Comparison of ENCODE assay signal across 22 cellular contexts in genomic region chr13:43934273-43934672, GRCh38. TPM values are rescaled to one million over a fixed set of nuclear protein-coding genes. Genes with fewer than 3 reads are reported as not detected.
DNase-seq lines count a peak whose midpoint lies in the region; ATAC-seq, FAIRE-seq and TF ChIP-seq lines count a peak whose summit lies in the region.
"Had no signal": no experiment of that assay in that cellular context is flagged by ENCODE, and none has a peak within 500 bp of the region (broad histone marks: within the 10 kb centered on the region; RNA-seq: fewer than 3 reads in every experiment).

No MANE protein-coding gene starts in this region.

- no peak overlapping the region for H2AFZ ChIP-seq in IMR-90 (replicated peaks; ENCODE audit: low read length, poor library complexity)
- no peak overlapping the region for H2AFZ ChIP-seq in astrocyte (ENCODE audit: low read depth, low read length)

- no peak overlapping the region for H3K27ac ChIP-seq in IMR-90 (ENCODE audit: insufficient read depth, low read length)
- H3K27ac ChIP-seq in astrocyte (ENCODE audit: low read depth, low read length): no peak overlapping the region
- no peak overlapping the region for H3K27ac ChIP-seq in foreskin keratinocyte

- FAIRE-seq in astrocyte (lab: Jason Lieb, UNC): no peak
- FAIRE-seq: A204.1, G401.6, GM12892, GM18507, H1 had no signal

- no peak for TF ChIP-seq POLR2A in IMR-90 (IDR thresholded peaks at IDR 0.05; ENCODE audit: low read depth, low read length)

- H3K79me2 ChIP-seq in astrocyte (ENCODE audit: insufficient read depth, low read length): no peaks in the 10 kb centered on the region

- intact Hi-C loops in IMR-90 (cut with micrococcal nuclease): loop anchor here (10.0 kb wide), 1 partner anchor 231 kb away; no protein-coding TSS in a partner anchor

- H3K27me3 ChIP-seq in IMR-90 (ENCODE audit: control insufficient read depth, insufficient read depth, low read length) (peaks cover 27% of the 10 kb centered on the region), astrocyte (ENCODE audit: insufficient read depth, low read length) (no peaks in the 10 kb centered on the region), foreskin keratinocyte (peaks cover 22% of the 10 kb centered on the region)
- H3K27me3 ChIP-seq: MG63 had no signal

- peaks cover 3% of the 10 kb centered on the region for H3K9me3 Mint-ChIP-seq in astrocyte (ENCODE audit: unreplicated experiment)

- H4K20me1 ChIP-seq in IMR-90 (ENCODE audit: insufficient read depth, low read length): no peaks in the 10 kb centered on the region
- H4K20me1 ChIP-seq in astrocyte (ENCODE audit: insufficient read depth, low read length): no peaks in the 10 kb centered on the region

- H3K9me1 ChIP-seq in IMR-90 (ENCODE audit: insufficient read depth, low read length): no peaks in the 10 kb centered on the region

- H4K91ac ChIP-seq in IMR-90 (ENCODE audit: insufficient read depth, low read depth, low read length): no peak overlapping the region

- H3K56ac ChIP-seq in IMR-90 (ENCODE audit: extremely low read depth, insufficient read depth, low read length): no peak overlapping the region

- no peak overlapping the region for H3K9ac ChIP-seq in IMR-90 (ENCODE audit: low read depth, low read length)
- H3K9ac ChIP-seq in astrocyte (ENCODE audit: low read length): no peak overlapping the region

- H3K36me3 ChIP-seq in IMR-90 (ENCODE audit: control insufficient read depth, insufficient read depth, low read length) (no peaks in the 10 kb centered on the region), astrocyte (ENCODE audit: insufficient read depth, low read length) (no peaks in the 10 kb centered on the region)
- H3K36me3 ChIP-seq: MG63 had no signal

- H3K4me1 Mint-ChIP-seq in astrocyte (ENCODE audit: low read depth, unreplicated experiment): peaks cover 10% of the 10 kb centered on the region
- H3K4me1 Mint-ChIP-seq: CD4-positive, CD25-positive, alpha-beta regulatory T cell had no signal

- DNase-seq in AG08395 (ENCODE audit: low spot score) (peak; percentile 20), IMR-90 (peak; percentile 29), astrocyte (ENCODE audit: low read depth) (peak; percentile 20), foreskin keratinocyte (peak in 1 of 2 donors; percentile 17), RPMI8226 (no peak), GM13976 (ENCODE audit: low spot score) (no peak)
- DNase-seq in activated CD4-positive, alpha-beta T cell treated with anti-CD3 and anti-CD28 coated beads, Interleukin-2, amount 50 U/mL, for 4 hours: no peak
- DNase-seq: CD4-positive, CD25-positive, alpha-beta regulatory T cell; MG63; NCI-H1417; NCI-H1694 treated with DMSO at 0.1 percent for 48 hours; NCI-H2081 treated with DMSO at 0.1 percent for 48 hours; NCI-H526; OCI-M1; SHP77 had no signal

- H3K4me2 ChIP-seq in IMR-90 (ENCODE audit: low read depth, low read length) (no peak overlapping the region), astrocyte (ENCODE audit: low read length) (no peak overlapping the region)

- ATAC-seq in IMR-90 (ENCODE audit: low read depth): 0 out of 2 replicates have a peak, but pooled peaks have one; percentile 27
- peak; percentile 31 for ATAC-seq in foreskin keratinocyte
- no peak for ATAC-seq in GM18517 (IDR thresholded peaks at IDR 0.05; ENCODE audit: unreplicated experiment)

- H3K23ac ChIP-seq in IMR-90 (ENCODE audit: low read depth, low read length): no peak overlapping the region

- no TSS peak for BruUV-seq in IMR-90 (replicated peaks; lab: Mats Ljungman, UMichigan)

- dilution Hi-C loops in IMR-90 (cut with HindIII; ENCODE audit: low sequenced_read_pairs, unreplicated experiment): no loop called here

- no peaks in the 10 kb centered on the region for H3K36me3 Mint-ChIP-seq in astrocyte (ENCODE audit: low read depth, unreplicated experiment)
- H3K36me3 Mint-ChIP-seq: CD4-positive, CD25-positive, alpha-beta regulatory T cell; IgD-negative memory B cell had no signal

- H3K27me3 Mint-ChIP-seq in astrocyte (ENCODE audit: low read depth, unreplicated experiment): no peaks in the 10 kb centered on the region

- no peak overlapping the region for H3K4ac ChIP-seq in IMR-90 (ENCODE audit: low read depth, low read length)

- H2AK9ac ChIP-seq in IMR-90 (replicated peaks; ENCODE audit: low read depth, low read length, poor library complexity): no peak overlapping the region

- no peaks in the 10 kb centered on the region for H3K79me1 ChIP-seq in IMR-90 (ENCODE audit: low read depth in 1 of 2, low read length in 2 of 2)

- no peak for TF ChIP-seq RAD21 in IMR-90 (IDR thresholded peaks at IDR 0.05; ENCODE audit: low read length)

- in situ Hi-C loops in IMR-90 (cut with MboI; ENCODE audit: low sequenced_read_pairs) (no loop called here), GM13976 (cut with MboI; ENCODE audit: low sequenced_read_pairs, unreplicated experiment) (no loop called here)

- no peak overlapping the region for H2BK120ac ChIP-seq in IMR-90 (ENCODE audit: low read depth, low read length)

- no peak overlapping the region for H2BK20ac ChIP-seq in IMR-90 (ENCODE audit: low read depth, low read length)

- no peak overlapping the region for H3K4me3 ChIP-seq in IMR-90 (ENCODE audit: insufficient read depth, low read depth, low read length)
- H3K4me3 ChIP-seq in astrocyte (ENCODE audit: insufficient read depth, low read depth, low read length): no peak overlapping the region
- H3K4me3 ChIP-seq: MG63 had no signal

- H3K9me3 ChIP-seq in IMR-90 (ENCODE audit: control insufficient read depth, insufficient read depth, low read length) (peaks cover 4% of the 10 kb centered on the region; the same call in 1 of the 2 replicates), astrocyte (ENCODE audit: insufficient read depth, low read depth, low read length) (no peaks in the 10 kb centered on the region)

- H3K4me3 Mint-ChIP-seq in astrocyte (ENCODE audit: unreplicated experiment): no peak overlapping the region
- H3K4me3 Mint-ChIP-seq: CD4-positive, CD25-positive, alpha-beta regulatory T cell had no signal

- no peak overlapping the region for H3K18ac ChIP-seq in IMR-90 (ENCODE audit: low read depth, low read length)

- no peak overlapping the region for H3K27ac Mint-ChIP-seq in astrocyte (ENCODE audit: unreplicated experiment)
- H3K27ac Mint-ChIP-seq: CD4-positive, CD25-positive, alpha-beta regulatory T cell had no signal

- H4K8ac ChIP-seq in IMR-90 (ENCODE audit: low read depth in 2 of 2, low read length in 2 of 2): no peak overlapping the region

- H3K4me1 ChIP-seq in IMR-90 (ENCODE audit: control insufficient read depth, insufficient read depth, low read length) (no peaks in the 10 kb centered on the region), astrocyte (ENCODE audit: insufficient read depth, low read length) (no peaks in the 10 kb centered on the region), foreskin keratinocyte (no peaks in the 10 kb centered on the region)

- no peak overlapping the region for H2AK5ac ChIP-seq in IMR-90 (ENCODE audit: low read depth, low read length)

- no peak overlapping the region for H2BK5ac ChIP-seq in IMR-90 (ENCODE audit: low read depth, low read length, poor library complexity, severe bottlenecking)

- no peak overlapping the region for H4K5ac ChIP-seq in IMR-90 (ENCODE audit: low read depth, low read length)

- no peak for TF ChIP-seq CTCF in IMR-90 (conservative IDR thresholded peaks at IDR 0.05; ENCODE audit: low read depth, low read length)
- TF ChIP-seq CTCF in astrocyte (IDR thresholded peaks at IDR 0.05; ENCODE audit: insufficient read depth, low read depth, low read length): no peak
- no peak for TF ChIP-seq CTCF in foreskin keratinocyte (conservative IDR thresholded peaks at IDR 0.05)
- TF ChIP-seq CTCF in GM13976 (IDR thresholded peaks at IDR 0.05; ENCODE audit: borderline replicate concordance, control extremely low read depth, extremely low read depth, insufficient read depth, missing control alignments): no peak

- POLR2A ChIA-PET in IMR-90 (lab: Charles Lee; ENCODE audit: unreplicated experiment): no interaction called here

- no peak overlapping the region for H3K14ac ChIP-seq in IMR-90 (replicated peaks; ENCODE audit: low read depth, low read length)

- CTCF ChIA-PET in IMR-90 (lab: Yijun Ruan, JAX): no interaction called here

- no peak overlapping the region for H2BK15ac ChIP-seq in IMR-90 (ENCODE audit: low read depth, low read length)

TF ChIP-seq in IMR-90, 13 proteins besides CTCF, POLR2A, EP300 and RAD21:
- TF ChIP-seq BHLHE40 (IDR thresholded peaks at IDR 0.05; ENCODE audit: low read depth, low read length): no peak
- TF ChIP-seq MAFK (IDR thresholded peaks at IDR 0.05; ENCODE audit: low read depth, low read length): no peak
- no peak for TF ChIP-seq CHD1 (IDR thresholded peaks at IDR 0.05; ENCODE audit: low read depth, low read length)
- TF ChIP-seq MXI1 (IDR thresholded peaks at IDR 0.05; ENCODE audit: borderline replicate concordance, low read depth, low read length): no peak
- TF ChIP-seq RCOR1 (IDR thresholded peaks at IDR 0.05; ENCODE audit: insufficient replicate concordance, low read length): no peak
- TF ChIP-seq MAZ (IDR thresholded peaks at IDR 0.05; ENCODE audit: borderline replicate concordance, low read depth, low read length): no peak
- TF ChIP-seq SMC3 (IDR thresholded peaks at IDR 0.05; ENCODE audit: low read depth, low read length): no peak
- TF ChIP-seq FOS (IDR thresholded peaks at IDR 0.05; ENCODE audit: low read depth, low read length): no peak
- no peak for TF ChIP-seq RFX5 (IDR thresholded peaks at IDR 0.05; ENCODE audit: low read depth, low read length)
- TF ChIP-seq CEBPB (IDR thresholded peaks at IDR 0.05; ENCODE audit: low read depth, low read length): no peak
- no peak for TF ChIP-seq NFE2L2 (IDR thresholded peaks at IDR 0.05; ENCODE audit: low read depth, low read length)

RNA-seq across cellular contexts. Expression of gene LACC1, which starts 54.6 kb away (rescaled TPM):
- total RNA-seq in IMR-90 (2012; rRNA removed) (4.4 and 4.7 TPM in 2 replicates), astrocyte (7.3 and 9.2 TPM in 2 replicates), foreskin keratinocyte (6.7 and 8.3 TPM in 2 replicates)
- polyA plus RNA-seq in IMR-90 (2012; rRNA removed) (1.5 and 3.2 TPM in 2 replicates), foreskin keratinocyte (2.2 and 2.5 TPM in 2 replicates)
- 0.76 and 0.83 TPM in 2 replicates for polyA plus RNA-seq in IMR-90 (2012; cell fraction: cytosol; rRNA removed)
- polyA plus RNA-seq in IMR-90 (2012; cell fraction: nucleus; rRNA removed; ENCODE audit: low replicate concordance): 1.1 and 3.7 TPM in 2 replicates

RNA-seq across cellular contexts. Expression of gene CCDC122, which starts 54.7 kb away (rescaled TPM):
- total RNA-seq in IMR-90 (2012; rRNA removed) (0.72 and 1.9 TPM in 2 replicates), astrocyte (5.1 and 6.7 TPM in 2 replicates), foreskin keratinocyte (9.2 and 11.6 TPM in 2 replicates)
- polyA plus RNA-seq in IMR-90 (2012; rRNA removed) (0.27 and 0.70 TPM in 2 replicates), foreskin keratinocyte (3.5 and 4.0 TPM in 2 replicates)
- polyA plus RNA-seq in IMR-90 (2012; cell fraction: cytosol; rRNA removed): 0.12 and 0.21 TPM in 2 replicates
- polyA plus RNA-seq in IMR-90 (2012; cell fraction: nucleus; rRNA removed; ENCODE audit: low replicate concordance): 0.14 and 1.9 TPM in 2 replicates

Comparison
In these comparisons a context has a peak if more than half of its experiments do, and no peak if none do; other contexts are left out.
1. DNase-seq: peak in AG08395 (single experiment), IMR-90 (single experiment) and astrocyte (single experiment); none in activated CD4-positive, alpha-beta T cell treated with anti-CD3 and anti-CD28 coated beads, Interleukin-2, amount 50 U/mL, for 4 hours (0 of 2), RPMI8226 (single experiment) and GM13976 (single experiment).